Comparison of ENCODE assay signal across 8 cellular contexts in genomic region chr17:27293359-27293897, GRCh38. TPM values are rescaled to one million over a fixed set of nuclear protein-coding genes. Genes with fewer than 3 reads are reported as not detected.
DNase-seq lines count a peak whose midpoint lies in the region; ATAC-seq lines count a peak whose summit lies in the region.

No MANE protein-coding gene starts in this region.

- H3K4me3 ChIP-seq in right cardiac atrium (ENCODE audit: low read length), result no peak overlapping the region

- peaks cover 2% of the 10 kb centered on the region for H3K27me3 Mint-ChIP-seq in activated CD4-positive, alpha-beta T cell treated with anti-CD3 and anti-CD28 coated beads, Interleukin-2, amount 10 ng/mL, durations not matched to agents 24 days and 14 days

- H3K27ac ChIP-seq in right cardiac atrium (ENCODE audit: low read length), result peak overlapping the region; percentile 81

- DNase-seq in activated CD4-positive, alpha-beta T cell treated with anti-CD3 and anti-CD28 coated beads, Interleukin-2, amount 10 ng/mL, durations not matched to agents 24 days and 14 days, result peak; percentile 71
- no peak for DNase-seq in activated CD4-positive, alpha-beta T cell treated with anti-CD3 and anti-CD28 coated beads for 4 hours
- peak; percentile 7 for DNase-seq in activated T-cell treated with anti-CD3 and anti-CD28 coated beads for 1 hour (ENCODE audit: low read depth)
- DNase-seq in right cardiac atrium, result peak; percentile 35 to 73 (median 67)
- peak; percentile 31 for DNase-seq in stimulated activated CD8-positive, alpha-beta memory T cell treated with anti-CD3 and anti-CD28 coated beads, Interleukin-4, amount 100 ng/mL, for 48 hours
- DNase-seq in SIG-M5 (lab: John Stamatoyannopoulos, UW), result no peak

- H3K9me3 ChIP-seq in right cardiac atrium (ENCODE audit: control insufficient read depth, low read length), result no peaks in the 10 kb centered on the region

- H3K4me1 ChIP-seq in right cardiac atrium (ENCODE audit: control insufficient read depth, insufficient read depth, low read length), result peaks cover 9% of the 10 kb centered on the region

- peak overlapping the region; percentile 98 for H3K4me3 Mint-ChIP-seq in activated CD4-positive, alpha-beta T cell treated with anti-CD3 and anti-CD28 coated beads, Interleukin-2, amount 10 ng/mL, durations not matched to agents 24 days and 14 days

- no peaks in the 10 kb centered on the region for H3K27me3 ChIP-seq in right cardiac atrium (ENCODE audit: control insufficient read depth, insufficient read depth)

- no peaks in the 10 kb centered on the region for H3K9me3 Mint-ChIP-seq in activated CD4-positive, alpha-beta T cell treated with anti-CD3 and anti-CD28 coated beads, Interleukin-2, amount 10 ng/mL, durations not matched to agents 24 days and 14 days

- H3K36me3 Mint-ChIP-seq in activated CD4-positive, alpha-beta T cell treated with anti-CD3 and anti-CD28 coated beads, Interleukin-2, amount 10 ng/mL, durations not matched to agents 24 days and 14 days (ENCODE audit: low read depth), result peaks cover 16% of the 10 kb centered on the region

- WGBS in right cardiac atrium, result 88% methylated on average over 15 of the region's 15 CpGs

- H3K4me1 Mint-ChIP-seq in activated CD4-positive, alpha-beta T cell treated with anti-CD3 and anti-CD28 coated beads, Interleukin-2, amount 10 ng/mL, durations not matched to agents 24 days and 14 days, result peaks cover 27% of the 10 kb centered on the region

- intact Hi-C loops in activated CD4-positive, alpha-beta T cell treated with anti-CD3 and anti-CD28 coated beads, Interleukin-2, amount 10 ng/mL, durations not matched to agents 24 days and 14 days (cut with micrococcal nuclease), result no loop called here
- intact Hi-C loops in right cardiac atrium (cut with DNase I), result loop anchor here in 3 of 4 donors (5.0 to 10.0 kb wide), 2 partner anchors 39 to 49 kb away; no protein-coding TSS in a partner anchor

- peak overlapping the region; percentile 100 for H3K27ac Mint-ChIP-seq in activated CD4-positive, alpha-beta T cell treated with anti-CD3 and anti-CD28 coated beads, Interleukin-2, amount 10 ng/mL, durations not matched to agents 24 days and 14 days

- ATAC-seq in right cardiac atrium, result no peak
- ATAC-seq in HG03460 (IDR thresholded peaks at IDR 0.05; ENCODE audit: unreplicated experiment), result no peak
- ATAC-seq in GM19463 (IDR thresholded peaks at IDR 0.05; ENCODE audit: unreplicated experiment), result no peak

RNA-seq across cellular contexts. Expression of gene WSB1, which starts 0.5 kb away (rescaled TPM):
- total RNA-seq in activated CD4-positive, alpha-beta T cell treated with anti-CD3 and anti-CD28 coated beads, Interleukin-2, amount 10 ng/mL, durations not matched to agents 24 days and 14 days, result 135 and 136 TPM in 2 replicates
- 100 to 1,000 TPM in 1 of 4 donors, 10 to 100 TPM in 3; 74.6 to 130 (median 91.7) TPM for total RNA-seq in right cardiac atrium
- polyA plus RNA-seq in right cardiac atrium, result 65.6 TPM

Comparison
In these comparisons a context has a peak if more than half of its experiments do, and no peak if none do; other contexts are left out.
1. DNase-seq: peak in activated CD4-positive, alpha-beta T cell treated with anti-CD3 and anti-CD28 coated beads, Interleukin-2, amount 10 ng/mL, durations not matched to agents 24 days and 14 days (single experiment), activated T-cell treated with anti-CD3 and anti-CD28 coated beads for 1 hour (single experiment), right cardiac atrium (3 of 3) and stimulated activated CD8-positive, alpha-beta memory T cell treated with anti-CD3 and anti-CD28 coated beads, Interleukin-4, amount 100 ng/mL, for 48 hours (single experiment); none in activated CD4-positive, alpha-beta T cell treated with anti-CD3 and anti-CD28 coated beads for 4 hours (0 of 2) and SIG-M5 (single experiment).